In genomic region chr12:14845350-14845750, GRCh38 we compare ENCODE assay signal across 1 cellular context.
A peak's percentile ranks its signal among the peaks of the same experiment; 100 is the strongest.
TF ChIP-seq lines count a peak whose summit lies in the region.

No MANE protein-coding gene starts in this region.

TF ChIP-seq in H1, 55 proteins besides CTCF, POLR2A, EP300 and RAD21:
- TF ChIP-seq YY1 (IDR thresholded peaks at IDR 0.05; ENCODE audit: low read depth, low read length) (0 out of 2 replicates have a peak, but pooled peaks have one; percentile 25), JUND (IDR thresholded peaks at IDR 0.05; ENCODE audit: low read length) (0 out of 2 replicates have a peak, but pooled peaks have one; percentile 10), SIN3A (conservative IDR thresholded peaks at IDR 0.05 in 1 of 2, IDR thresholded peaks at IDR 0.05 in 1 of 2; ENCODE audit: low read depth in 1 of 2, low read length in 2 of 2) (no peak), EGR1 (IDR thresholded peaks at IDR 0.05; ENCODE audit: borderline replicate concordance, low read depth, low read length) (peak; percentile 68)
